ENCODE assay signal across 18 cellular contexts in the genomic region with DNA sequence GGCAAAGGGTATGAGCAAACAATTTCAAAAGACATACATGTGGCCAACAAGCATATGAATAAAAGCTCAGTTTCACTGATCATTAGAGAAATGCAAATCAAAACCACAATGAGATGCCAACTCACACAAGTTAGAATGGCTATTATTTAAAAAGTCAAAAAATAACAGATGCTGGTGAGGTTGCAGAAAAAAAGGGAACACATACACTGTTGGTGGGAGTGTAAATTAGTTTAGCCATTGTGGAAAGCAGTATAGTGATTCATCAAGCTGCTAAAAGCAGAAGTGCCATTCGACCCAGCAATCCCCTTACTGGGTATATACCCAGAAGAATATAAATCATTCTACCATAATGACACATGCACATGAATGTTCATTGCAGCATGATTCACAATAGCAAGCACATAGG. TPM values are rescaled to one million over a fixed set of nuclear protein-coding genes. Genes with fewer than 3 reads are reported as not detected.
A peak's percentile ranks its signal among the peaks of the same experiment; 100 is the strongest.
DNase-seq lines count a peak whose midpoint lies in the region; ATAC-seq and TF ChIP-seq lines count a peak whose summit lies in the region.
"Had no signal": no experiment of that assay in that cellular context is flagged by ENCODE, and none has a peak within 500 bp of the region (broad histone marks: within the 10 kb centered on the region; RNA-seq: fewer than 3 reads in every experiment).

No MANE protein-coding gene starts in this region.

- H3K27ac Mint-ChIP-seq in naive B cell, result no peak overlapping the region
- H3K27ac Mint-ChIP-seq in activated CD4-positive, alpha-beta T cell treated with anti-CD3 and anti-CD28 coated beads, Interleukin-2, amount 10 ng/mL, durations not matched to agents 7 days and 5 days, result no peak overlapping the region
- H3K27ac Mint-ChIP-seq: CD4-positive, CD25-positive, alpha-beta regulatory T cell; nephron had no signal

- H3K4me3 ChIP-seq in heart right ventricle, result no peak overlapping the region
- H3K4me3 ChIP-seq: sigmoid colon, SJSA1, thoracic aorta had no signal

- H3K27me3 Mint-ChIP-seq in naive B cell, result no peaks in the 10 kb centered on the region
- no peaks in the 10 kb centered on the region for H3K27me3 Mint-ChIP-seq in activated CD4-positive, alpha-beta T cell treated with anti-CD3 and anti-CD28 coated beads, Interleukin-2, amount 10 ng/mL, durations not matched to agents 7 days and 5 days
- H3K27me3 Mint-ChIP-seq: CD4-positive, CD25-positive, alpha-beta regulatory T cell had no signal

- CTCF ChIA-PET in activated CD4-positive, alpha-beta T cell treated with anti-CD3 and anti-CD28 coated beads, Interleukin-2, amount 10 ng/mL, durations not matched to agents 7 days and 5 days (lab: Charles Lee), result no interaction called here

- H3K27ac ChIP-seq in heart right ventricle, result no peak overlapping the region
- H3K27ac ChIP-seq: brain microvascular endothelial cell, sigmoid colon, SJSA1, thoracic aorta had no signal

- no peaks in the 10 kb centered on the region for H3K36me3 Mint-ChIP-seq in naive B cell
- no peaks in the 10 kb centered on the region for H3K36me3 Mint-ChIP-seq in activated CD4-positive, alpha-beta T cell treated with anti-CD3 and anti-CD28 coated beads, Interleukin-2, amount 10 ng/mL, durations not matched to agents 7 days and 5 days (ENCODE audit: low read depth)
- H3K36me3 Mint-ChIP-seq: CD4-positive, CD25-positive, alpha-beta regulatory T cell had no signal

- H3K36me3 ChIP-seq in heart right ventricle, result no peaks in the 10 kb centered on the region
- H3K36me3 ChIP-seq: brain microvascular endothelial cell, sigmoid colon, SJSA1, thoracic aorta had no signal

- peaks cover 0 to 4% (median 0%) of the 10 kb centered on the region in 7 donors for H3K9me3 Mint-ChIP-seq in naive B cell
- no peaks in the 10 kb centered on the region for H3K9me3 Mint-ChIP-seq in activated CD4-positive, alpha-beta T cell treated with anti-CD3 and anti-CD28 coated beads, Interleukin-2, amount 10 ng/mL, durations not matched to agents 7 days and 5 days
- H3K9me3 Mint-ChIP-seq: nephron had no signal

- DNase-seq in OCI-M1 (lab: John Stamatoyannopoulos, UW) (peak; percentile 73), naive B cell (no peak), heart right ventricle (no peak), GM20000 (ENCODE audit: low spot score) (no peak), NK-92 (lab: John Stamatoyannopoulos, UW; ENCODE audit: unreplicated experiment) (no peak)
- DNase-seq in activated CD4-positive, alpha-beta T cell treated with anti-CD3 and anti-CD28 coated beads, Interleukin-2, amount 10 ng/mL, durations not matched to agents 7 days and 5 days, result no peak
- DNase-seq: activated effector memory CD4-positive, alpha-beta T cell treated with Interleukin-2 at 50 U/mL for 16 hours; brain microvascular endothelial cell; CD4-positive, CD25-positive, alpha-beta regulatory T cell; left colon; NCI-H1105; NCI-H524; sigmoid colon had no signal

- no peaks in the 10 kb centered on the region for H3K4me1 ChIP-seq in heart right ventricle
- H3K4me1 ChIP-seq: sigmoid colon, SJSA1 had no signal

- H3K9me3 ChIP-seq in heart right ventricle, result no peaks in the 10 kb centered on the region
- H3K9me3 ChIP-seq: sigmoid colon, SJSA1, thoracic aorta had no signal

- no peaks in the 10 kb centered on the region for H3K27me3 ChIP-seq in heart right ventricle
- H3K27me3 ChIP-seq: brain microvascular endothelial cell, sigmoid colon, SJSA1 had no signal

- H3K4me3 Mint-ChIP-seq in naive B cell, result no peak overlapping the region
- H3K4me3 Mint-ChIP-seq in activated CD4-positive, alpha-beta T cell treated with anti-CD3 and anti-CD28 coated beads, Interleukin-2, amount 10 ng/mL, durations not matched to agents 7 days and 5 days, result no peak overlapping the region
- H3K4me3 Mint-ChIP-seq: CD4-positive, CD25-positive, alpha-beta regulatory T cell; nephron had no signal

- POLR2A ChIA-PET in activated CD4-positive, alpha-beta T cell treated with anti-CD3 and anti-CD28 coated beads, Interleukin-2, amount 10 ng/mL, durations not matched to agents 7 days and 5 days (lab: Charles Lee), result no interaction called here

- peak; percentile 80 for ATAC-seq in GM18907 (IDR thresholded peaks at IDR 0.05; ENCODE audit: unreplicated experiment)
- peak; percentile 46 for ATAC-seq in HG03097 (IDR thresholded peaks at IDR 0.05; ENCODE audit: low FRiP score, unreplicated experiment)
- ATAC-seq in naive B cell (ENCODE audit: low read depth in 2 of 2), result peak; percentile 46 to 48
- ATAC-seq in heart right ventricle, result no peak
- ATAC-seq: left colon had no signal

- TF ChIP-seq CTCF in heart right ventricle (IDR thresholded peaks at IDR 0.05), result no peak
- TF ChIP-seq CTCF in GM20000 (IDR thresholded peaks at IDR 0.05; ENCODE audit: extremely low read depth, missing control alignments), result no peak

- H3K4me1 Mint-ChIP-seq in naive B cell, result no peaks in the 10 kb centered on the region
- H3K4me1 Mint-ChIP-seq in activated CD4-positive, alpha-beta T cell treated with anti-CD3 and anti-CD28 coated beads, Interleukin-2, amount 10 ng/mL, durations not matched to agents 7 days and 5 days, result no peaks in the 10 kb centered on the region
- H3K4me1 Mint-ChIP-seq: CD4-positive, CD25-positive, alpha-beta regulatory T cell; nephron had no signal

- intact Hi-C loops in heart right ventricle (cut with DNase I), result no loop called here

- WGBS in heart right ventricle, 2 donors, result 54 to 80% methylated on average over 1 of the region's 1 CpG

RNA-seq across cellular contexts. Expression of gene KHDC1L, which starts 6.7 kb away (rescaled TPM):
- not detected for polyA plus RNA-seq in naive B cell (ENCODE audit: low read depth in 6 of 6)
- not detected for total RNA-seq in heart right ventricle
- polyA plus RNA-seq in heart right ventricle, result not detected
- under 1 TPM in 1 of 2 experiments, not detected in 1; 0.35 TPM for total RNA-seq in activated CD4-positive, alpha-beta T cell treated with anti-CD3 and anti-CD28 coated beads, Interleukin-2, amount 10 ng/mL, durations not matched to agents 7 days and 5 days
- total RNA-seq: left colon, sigmoid colon, SJSA1, thoracic aorta had no signal
- polyA plus RNA-seq: CD4-positive, CD25-positive, alpha-beta regulatory T cell; sigmoid colon had no signal

RNA-seq across cellular contexts. Expression of gene KHDC1, which starts 31.0 kb away (rescaled TPM):
- polyA plus RNA-seq in naive B cell (ENCODE audit: low read depth in 6 of 6) (10 to 100 TPM in 1 of 6 donors, 1 to 10 TPM in 4, under 1 TPM in 1; 0.48 to 11.4 (median 2.6) TPM), heart right ventricle (1 to 10 TPM in 1 of 2 donors, under 1 TPM in 1; 0.51 to 1.8 TPM)
- total RNA-seq in heart right ventricle, result 1 to 10 TPM in 7 of 10 donors, under 1 TPM in 3; 0.57 to 2.8 (median 1.2) TPM
- total RNA-seq in activated CD4-positive, alpha-beta T cell treated with anti-CD3 and anti-CD28 coated beads, Interleukin-2, amount 10 ng/mL, durations not matched to agents 7 days and 5 days, result 1 to 10 TPM; 5.0 to 6.1 TPM

Comparison
In these comparisons a context has a peak if more than half of its experiments do, and no peak if none do; other contexts are left out.
1. ATAC-seq: peak in GM18907 (single experiment), HG03097 (single experiment) and naive B cell (2 of 2); none in heart right ventricle (0 of 8).